In genomic region chr12:96197503-96198272, GRCh38 we compare ENCODE assay signal across 9 cellular contexts. TPM values are rescaled to one million over a fixed set of nuclear protein-coding genes. Genes with fewer than 3 reads are reported as not detected.
DNase-seq lines count a peak whose midpoint lies in the region; FAIRE-seq and TF ChIP-seq lines count a peak whose summit lies in the region.
"Had no signal": no experiment of that assay in that cellular context is flagged by ENCODE, and none has a peak within 500 bp of the region (broad histone marks: within the 10 kb centered on the region; RNA-seq: fewer than 3 reads in every experiment).

No MANE protein-coding gene starts in this region.

- peak overlapping the region; percentile 99 for H3K9ac ChIP-seq in skeletal muscle satellite cell (ENCODE audit: low read depth, low read length)

- peak overlapping the region; percentile 65 for H3K4me3 ChIP-seq in fibroblast of mammary gland (ENCODE audit: control insufficient read depth, low read depth, low read length)
- H3K4me3 ChIP-seq in skeletal muscle satellite cell (ENCODE audit: low read length) = peak overlapping the region; percentile 97
- no peak overlapping the region for H3K4me3 ChIP-seq in WERI-Rb-1 (ENCODE audit: low read depth, low read length)

- no peak overlapping the region for H3K27ac ChIP-seq in WERI-Rb-1

- DNase-seq in RPMI7951 (ENCODE audit: low read depth) (peak; percentile 82), fibroblast of mammary gland (ENCODE audit: low read depth) (peak; percentile 99), ecto neural progenitor cell (ENCODE audit: low spot score) (no peak), WERI-Rb-1 (no peak), COR-L47 (lab: John Stamatoyannopoulos, UW) (no peak)
- DNase-seq in stimulated activated CD4-positive, alpha-beta T cell treated with anti-CD3 and anti-CD28 coated beads, Interleukin-4, amount 100 ng/mL, for 4 hours = no peak
- DNase-seq: RPMI8226 had no signal

- peaks cover 44% of the 10 kb centered on the region for H3K4me1 ChIP-seq in skeletal muscle satellite cell (ENCODE audit: control insufficient read depth, insufficient read depth, low read length)

- H3K9me3 ChIP-seq in skeletal muscle satellite cell (replicated peaks; ENCODE audit: low read length) (no peaks in the 10 kb centered on the region), WERI-Rb-1 (ENCODE audit: severe bottlenecking) (no peaks in the 10 kb centered on the region)

- H3K4me2 ChIP-seq in skeletal muscle satellite cell (ENCODE audit: low read length) = peak overlapping the region; percentile 87

- FAIRE-seq in G401.6 (lab: Jason Lieb, UNC) = peak; percentile 36

- peaks cover 14% of the 10 kb centered on the region for H3K36me3 ChIP-seq in skeletal muscle satellite cell (ENCODE audit: insufficient read depth, low read length)
- no peaks in the 10 kb centered on the region for H3K36me3 ChIP-seq in WERI-Rb-1

- H3K27me3 ChIP-seq in skeletal muscle satellite cell (ENCODE audit: control insufficient read depth, insufficient read depth, low read length) (no peaks in the 10 kb centered on the region), WERI-Rb-1 (ENCODE audit: insufficient read depth, low read depth, severe bottlenecking) (no peaks in the 10 kb centered on the region)

- TF ChIP-seq CTCF in fibroblast of mammary gland (conservative IDR thresholded peaks at IDR 0.05; ENCODE audit: control insufficient read depth, insufficient read depth, low read depth, low read length) = no peak
- TF ChIP-seq CTCF in WERI-Rb-1 (IDR thresholded peaks at IDR 0.05; ENCODE audit: low read depth, low read length) = no peak

RNA-seq across cellular contexts. Expression of gene ELK3, which starts 3.5 kb away (rescaled TPM):
- total RNA-seq in RPMI7951 (2014; rRNA removed; shearing (Covaris generic)) = 29.5 and 37.6 TPM in 2 replicates
- total RNA-seq in skeletal muscle satellite cell (2012; rRNA removed) = 46.6 and 58.5 TPM in 2 replicates

Comparison
In these comparisons a context has a peak if more than half of its experiments do, and no peak if none do; other contexts are left out.
1. DNase-seq: peak in RPMI7951 (single experiment) and fibroblast of mammary gland (single experiment); none in ecto neural progenitor cell (single experiment), stimulated activated CD4-positive, alpha-beta T cell treated with anti-CD3 and anti-CD28 coated beads, Interleukin-4, amount 100 ng/mL, for 4 hours (0 of 2), WERI-Rb-1 (single experiment) and COR-L47 (single experiment).